Comparison of ENCODE assay signal across 9 cellular contexts in genomic region chr1:31760422-31760900, GRCh38. TPM values are rescaled to one million over a fixed set of nuclear protein-coding genes. Genes with fewer than 3 reads are reported as not detected.
A peak's percentile ranks its signal among the peaks of the same experiment; 100 is the strongest.
DNase-seq lines count a peak whose midpoint lies in the region; ATAC-seq and TF ChIP-seq lines count a peak whose summit lies in the region.
"Had no signal": no experiment of that assay in that cellular context is flagged by ENCODE, and none has a peak within 500 bp of the region (broad histone marks: within the 10 kb centered on the region; RNA-seq: fewer than 3 reads in every experiment).

No MANE protein-coding gene starts in this region.

- H3K4me1 ChIP-seq in RWPE2 (ENCODE audit: insufficient read depth, poor library complexity, severe bottlenecking) = peaks cover 15% of the 10 kb centered on the region
- H3K4me1 ChIP-seq in trophoblast cell (ENCODE audit: control insufficient read depth in 1 of 2, insufficient read depth in 2 of 2, low read length in 2 of 2) = peaks cover 34 to 42% of the 10 kb centered on the region in 2 experiments

- H3K9me3 ChIP-seq in RWPE2 (ENCODE audit: severe bottlenecking) (no peaks in the 10 kb centered on the region), trophoblast cell (ENCODE audit: insufficient read depth, low read depth, low read length) (peaks cover 6% of the 10 kb centered on the region)

- no peak overlapping the region for H3K4ac ChIP-seq in trophoblast cell (ENCODE audit: low read depth, low read length)

- H4K91ac ChIP-seq in trophoblast cell (ENCODE audit: low read depth, low read length) = peak overlapping the region; percentile 88

- H3K79me1 ChIP-seq in trophoblast cell (ENCODE audit: low read length) = peaks cover 15% of the 10 kb centered on the region

- DNase-seq in DMS53 (lab: John Stamatoyannopoulos, UW) (peak; percentile 84), DMS53 treated with DMSO at 0.1 percent for 48 hours (lab: John Stamatoyannopoulos, UW; ENCODE audit: unreplicated experiment) (no peak), RWPE2 (ENCODE audit: low spot score) (no peak), fibroblast of mammary gland (ENCODE audit: low read depth) (no peak), trophoblast cell (peak in 1 of 2 donors; percentile 28), NCI-H2171 treated with DMSO at 0.1 percent for 48 hours (lab: John Stamatoyannopoulos, UW) (no peak), SKM-1 (lab: John Stamatoyannopoulos, UW; ENCODE audit: unreplicated experiment) (no peak), germinal center (ENCODE audit: low spot score) (no peak)

- peak overlapping the region; percentile 18 for H2AK5ac ChIP-seq in trophoblast cell (ENCODE audit: low read length)

- H3K23ac ChIP-seq in trophoblast cell (ENCODE audit: low read length) = no peak overlapping the region

- H3K79me2 ChIP-seq in trophoblast cell (ENCODE audit: control insufficient read depth, insufficient read depth, low read length, poor library complexity) = peaks cover 2% of the 10 kb centered on the region

- H3K36me3 ChIP-seq in RWPE2 (ENCODE audit: low read depth) (no peaks in the 10 kb centered on the region), trophoblast cell (ENCODE audit: control insufficient read depth in 1 of 2, insufficient read depth in 2 of 2, low read length in 2 of 2) (no peaks in the 10 kb centered on the region)

- H2AFZ ChIP-seq in trophoblast cell (ENCODE audit: insufficient read depth, low read length, poor library complexity) = peak overlapping the region; percentile 47

- peak overlapping the region; percentile 45 for H3K9ac ChIP-seq in trophoblast cell (ENCODE audit: low read length)

- peak overlapping the region; percentile 98 for H3K4me2 ChIP-seq in trophoblast cell (ENCODE audit: low read length)

- H2BK120ac ChIP-seq in trophoblast cell (ENCODE audit: insufficient read depth, low read length, poor library complexity) = peak overlapping the region; percentile 45

- H3K4me3 ChIP-seq in RWPE2 (ENCODE audit: severe bottlenecking) (peak overlapping the region; percentile 27), fibroblast of mammary gland (ENCODE audit: control insufficient read depth, low read depth, low read length) (peak overlapping the region; percentile 56), trophoblast cell (ENCODE audit: low read depth, low read length) (peak overlapping the region; percentile 71)

- H3K14ac ChIP-seq in trophoblast cell (ENCODE audit: low read length) = peak overlapping the region; percentile 62

- ATAC-seq in RWPE2 (ENCODE audit: low read depth) = no peak

- no peak for TF ChIP-seq CTCF in RWPE2 (IDR thresholded peaks at IDR 0.05; ENCODE audit: poor library complexity, severe bottlenecking)
- no peak for TF ChIP-seq CTCF in fibroblast of mammary gland (conservative IDR thresholded peaks at IDR 0.05; ENCODE audit: control insufficient read depth, insufficient read depth, low read depth, low read length)

- peak overlapping the region; percentile 70 for H3K18ac ChIP-seq in trophoblast cell (ENCODE audit: low read length)

- peak overlapping the region; percentile 46 for H4K12ac ChIP-seq in trophoblast cell (ENCODE audit: low read depth, low read length)

- peak overlapping the region; percentile 39 for H2BK12ac ChIP-seq in trophoblast cell (ENCODE audit: low read length)

- H3K27me3 ChIP-seq in RWPE2 (ENCODE audit: insufficient read depth, poor library complexity, severe bottlenecking) (peaks cover 4% of the 10 kb centered on the region), trophoblast cell (ENCODE audit: insufficient read depth, low read length) (peaks cover 16% of the 10 kb centered on the region)

- peak overlapping the region; percentile 64 for H4K8ac ChIP-seq in trophoblast cell (ENCODE audit: low read depth, low read length)

- peak overlapping the region; percentile 18 for H2BK5ac ChIP-seq in trophoblast cell (ENCODE audit: low read depth, low read length, poor library complexity)

- WGBS in trophoblast cell (ENCODE audit: extremely low coverage, insufficient coverage, insufficient read length) = no CpG with 5 or more reads among the region's 36 CpGs

- no peak overlapping the region for H3K27ac ChIP-seq in RWPE2 (ENCODE audit: poor library complexity, severe bottlenecking)
- peak overlapping the region; percentile 55 for H3K27ac ChIP-seq in trophoblast cell (ENCODE audit: low read depth, low read length)
- H3K27ac ChIP-seq: 22Rv1 had no signal

RNA-seq across cellular contexts. Expression of gene ADGRB2, which starts 3.7 kb away (rescaled TPM):
- polyA plus RNA-seq in trophoblast cell (2013) = 9.6 and 10.2 TPM in 2 replicates

RNA-seq across cellular contexts. Expression of gene SPOCD1, which starts 55.4 kb away (rescaled TPM):
- 0.83 and 0.87 TPM in 2 replicates for polyA plus RNA-seq in trophoblast cell (2013)

RNA-seq across cellular contexts. Expression of gene COL16A1, which starts 56.6 kb away (rescaled TPM):
- 43.1 and 44.2 TPM in 2 replicates for polyA plus RNA-seq in trophoblast cell (2013)
